ENCODE assay signal across 8 cellular contexts in genomic region chr14:50225067-50225973, GRCh38. TPM values are rescaled to one million over a fixed set of nuclear protein-coding genes. Genes with fewer than 3 reads are reported as not detected.
A peak's percentile ranks its signal among the peaks of the same experiment; 100 is the strongest.
DNase-seq lines count a peak whose midpoint lies in the region; ATAC-seq, FAIRE-seq and TF ChIP-seq lines count a peak whose summit lies in the region.

No MANE protein-coding gene starts in this region.

- H3K9me2 ChIP-seq in DOHH2 (replicated peaks; ENCODE audit: control insufficient read depth, low read length): no peaks in the 10 kb centered on the region

- H3K4me3 ChIP-seq in DOHH2 (ENCODE audit: low read length): peak overlapping the region; percentile 22; the same call in 1 of the 2 replicates
- H3K4me3 ChIP-seq in heart right ventricle: peak overlapping the region in 2 of 10 donors; percentile 5
- H3K4me3 ChIP-seq in sigmoid colon: no peak overlapping the region

- no peaks in the 10 kb centered on the region for H3K27me3 Mint-ChIP-seq in WTC11 (ENCODE audit: low read depth)

- no peak overlapping the region for H3K27ac Mint-ChIP-seq in WTC11

- H3K27me3 ChIP-seq in DOHH2 (ENCODE audit: control insufficient read depth, low read length): no peaks in the 10 kb centered on the region
- no peaks in the 10 kb centered on the region for H3K27me3 ChIP-seq in heart right ventricle
- no peaks in the 10 kb centered on the region for H3K27me3 ChIP-seq in sigmoid colon

- intact Hi-C loops in heart right ventricle (cut with DNase I): loop anchor here in 1 of 10 donors (5.0 kb wide), 1 partner anchor 363 kb away; no protein-coding TSS in a partner anchor
- intact Hi-C loops in sigmoid colon (cut with DNase I): no loop called here

- H3K4me3 Mint-ChIP-seq in WTC11: no peak overlapping the region

- H3K27ac ChIP-seq in DOHH2 (ENCODE audit: low read depth, low read length) (no peak overlapping the region), heart right ventricle (peak overlapping the region in 9 of 10 donors; percentile 28 to 77 (median 55)), sigmoid colon (peak overlapping the region; percentile 58 to 76 (median 62))

- H3K9me3 Mint-ChIP-seq in WTC11: peaks cover 8% of the 10 kb centered on the region

- no peaks in the 10 kb centered on the region for H4K20me1 ChIP-seq in DOHH2 (ENCODE audit: control insufficient read depth, insufficient read depth, low read depth, low read length)

- 22 to 25% methylated on average over 5 of the region's 5 CpGs for WGBS in heart right ventricle, 2 donors
- WGBS in sigmoid colon, 2 donors: 47 to 62% methylated on average over 5 of the region's 5 CpGs

- peaks cover 32% of the 10 kb centered on the region for H3K4me1 ChIP-seq in DOHH2 (ENCODE audit: control insufficient read depth, low read length)
- H3K4me1 ChIP-seq in heart right ventricle: peaks cover 9 to 91% (median 66%) of the 10 kb centered on the region in 9 donors
- peaks cover 0 to 83% (median 57%) of the 10 kb centered on the region in 4 donors for H3K4me1 ChIP-seq in sigmoid colon

- TF ChIP-seq EP300 in sigmoid colon (IDR thresholded peaks at IDR 0.05): no peak

- CTCF ChIA-PET in WTC11 (lab: Charles Lee): interaction anchor here (0.6 kb wide), 2 partner anchors 94 to 346 kb away, joined by 3 to 4 read pairs; no protein-coding TSS in a partner anchor

- peaks cover 6% of the 10 kb centered on the region for H3K36me3 ChIP-seq in DOHH2 (ENCODE audit: control insufficient read depth, low read length)
- peaks cover 0 to 12% (median 0%) of the 10 kb centered on the region in 9 donors for H3K36me3 ChIP-seq in heart right ventricle
- no peaks in the 10 kb centered on the region for H3K36me3 ChIP-seq in sigmoid colon

- POLR2A ChIA-PET in WTC11 (lab: Charles Lee): interaction anchor here (0.6 kb wide), 1 partner anchor 12 kb away, joined by 6 read pairs; no protein-coding TSS in a partner anchor

- no peaks in the 10 kb centered on the region; the same call in 1 of the 2 replicates for H3F3A ChIP-seq in DOHH2 (ENCODE audit: control insufficient read depth, insufficient read depth)

- peak overlapping the region; percentile 47 for H3K4me2 ChIP-seq in DOHH2 (ENCODE audit: low read length)

- H3K36me3 Mint-ChIP-seq in WTC11: peaks cover 8% of the 10 kb centered on the region

- DNase-seq in WTC11 (ENCODE audit: low spot score) (no peak), heart right ventricle (peak in 1 of 2 donors; percentile 51), sigmoid colon (no peak), NCI-H1417 treated with DMSO at 0.1 percent for 48 hours (lab: John Stamatoyannopoulos, UW) (no peak), D721Med (ENCODE audit: insufficient read length, low spot score) (no peak), NOMO-1 (lab: John Stamatoyannopoulos, UW; ENCODE audit: unreplicated experiment in 2 of 2) (no peak)

- H3K9me3 ChIP-seq in DOHH2 (ENCODE audit: control insufficient read depth, insufficient read depth, low read length): 0 out of 2 replicates have a peak, but pooled peaks cover 5% of the 10 kb centered on the region
- H3K9me3 ChIP-seq in heart right ventricle: no peaks in the 10 kb centered on the region
- no peaks in the 10 kb centered on the region for H3K9me3 ChIP-seq in sigmoid colon

- ATAC-seq in WTC11: peak; percentile 67
- ATAC-seq in heart right ventricle: peak; percentile 82 to 93 (median 91)
- ATAC-seq in HG03159 (IDR thresholded peaks at IDR 0.05; ENCODE audit: unreplicated experiment): no peak

- no peak for TF ChIP-seq POLR2A in sigmoid colon (IDR thresholded peaks at IDR 0.05)

- H3K79me2 ChIP-seq in DOHH2 (ENCODE audit: control insufficient read depth, low read length): peaks cover 85% of the 10 kb centered on the region

- no peak for FAIRE-seq in D721Med (lab: Jason Lieb, UNC)

- no peak for TF ChIP-seq CTCF in DOHH2 (IDR thresholded peaks at IDR 0.05; ENCODE audit: low read depth, low read length, poor library complexity, severe bottlenecking)
- no peak for TF ChIP-seq CTCF in WTC11 (IDR thresholded peaks at IDR 0.05)
- TF ChIP-seq CTCF in heart right ventricle (IDR thresholded peaks at IDR 0.05): no peak
- no peak for TF ChIP-seq CTCF in sigmoid colon (IDR thresholded peaks at IDR 0.05)
- TF ChIP-seq CTCF in D721Med (IDR thresholded peaks at IDR 0.05; ENCODE audit: insufficient read depth, missing control alignments): no peak

- peaks cover 38% of the 10 kb centered on the region for H3K4me1 Mint-ChIP-seq in WTC11

TF ChIP-seq in WTC11, 78 proteins besides CTCF, POLR2A, EP300 and RAD21:
- TF ChIP-seq ZNF219 (CRISPR knock-in tag; IDR thresholded peaks at IDR 0.05; ENCODE audit: borderline replicate concordance) (no peak), NR2C2 (CRISPR knock-in tag; IDR thresholded peaks at IDR 0.05) (no peak), E2F5 (CRISPR knock-in tag; IDR thresholded peaks at IDR 0.05) (no peak)

RNA-seq across cellular contexts. Expression of gene SOS2, which starts 6.1 kb away (rescaled TPM):
- total RNA-seq in WTC11 (2021) (9.1 to 11.0 TPM (median 9.6 TPM) in 3 replicates), heart right ventricle (10 to 100 TPM; 27.4 to 40.0 (median 34.4) TPM), sigmoid colon (10 to 100 TPM; 31.9 to 40.4 (median 38.7) TPM)
- polyA plus RNA-seq in heart right ventricle (10 to 100 TPM; 10.1 to 12.8 TPM), sigmoid colon (10 to 100 TPM; 11.2 to 25.2 (median 18.6) TPM)
